In genomic region chr19:40453943-40454342, GRCh38 we compare ENCODE assay signal across 8 cellular contexts. TPM values are rescaled to one million over a fixed set of nuclear protein-coding genes. Genes with fewer than 3 reads are reported as not detected.
DNase-seq lines count a peak whose midpoint lies in the region; ATAC-seq, FAIRE-seq and TF ChIP-seq lines count a peak whose summit lies in the region.
"Not testable (repeated sequence)": the region's sequence is repeated elsewhere in the genome, so short reads cannot be mapped to it uniquely, and the experiment has no call there.
"Had no signal": no experiment of that assay in that cellular context is flagged by ENCODE, and none has a peak within 500 bp of the region (broad histone marks: within the 10 kb centered on the region; RNA-seq: fewer than 3 reads in every experiment).

No MANE protein-coding gene starts in this region.

- not testable (repeated sequence) for H2AFZ ChIP-seq in HepG2 (ENCODE audit: low read length)

- H3K27ac ChIP-seq in RWPE2 (ENCODE audit: poor library complexity, severe bottlenecking), result peak overlapping the region; percentile 47
- H3K27ac ChIP-seq in HepG2 (ENCODE audit: extremely low read length, insufficient read depth, low read length), result not testable (repeated sequence)

- H3K4me2 ChIP-seq in HepG2 (ENCODE audit: low read depth, low read length), result not testable (repeated sequence)

- CTCF ChIA-PET in HepG2 (lab: Yijun Ruan, JAX; ENCODE audit: low intra/inter-chr PET ratio, low total read pairs), result not testable (repeated sequence)

- POLR2A ChIA-PET in HepG2 (lab: Yijun Ruan, JAX), result interaction anchor here (1.4 to 2.4 kb wide), 2 partner anchors 11 kb away, joined by 4 to 10 read pairs; partner anchors contain the start of gene BLVRB

- in situ Hi-C loops in HepG2 (cut with HindIII; ENCODE audit: extremely low pct_ligation_motif_present, low pct_unique_long_range_greater_than_20kb), result not testable (repeated sequence)

- DNase-seq in A172 (ENCODE audit: low spot score) (peak; percentile 27), EH (ENCODE audit: low read depth) (peak; percentile 50), HT1080 (ENCODE audit: low read depth) (peak; percentile 29), amniotic epithelial cell (ENCODE audit: low read depth) (peak; percentile 33)
- DNase-seq in RWPE2 (ENCODE audit: low spot score); HepG2 (ENCODE audit: low spot score): not testable (repeated sequence)

- peak; percentile 63 for ATAC-seq in RWPE2 (ENCODE audit: low read depth)
- peak; percentile 32 for ATAC-seq in esophagus mucosa
- not testable (repeated sequence) for ATAC-seq in HepG2

- TF ChIP-seq RAD21 in HepG2 (CRISPR knock-in tag; IDR thresholded peaks at IDR 0.05), result not testable (repeated sequence)

- 96% methylated on average over 4 of the region's 6 CpGs for whole genome bisulfite sequencing in HepG2 (ENCODE audit: low lambda C conversion rate)

- TF ChIP-seq EP300 in HepG2 (IDR thresholded peaks at IDR 0.05; ENCODE audit: low read depth in 2 of 2, low read length in 2 of 2); HepG2 (CRISPR knock-in tag; IDR thresholded peaks at IDR 0.05; ENCODE audit: borderline replicate concordance): not testable (repeated sequence)

- TF ChIP-seq POLR2A in HepG2 (IDR thresholded peaks at IDR 0.05; ENCODE audit: insufficient read depth in 1 of 2, low read depth in 2 of 2, low read length in 2 of 2), result not testable (repeated sequence)

- not testable (repeated sequence) for H3K27me3 ChIP-seq in RWPE2 (ENCODE audit: insufficient read depth, poor library complexity, severe bottlenecking); HepG2 (ENCODE audit: control insufficient read depth in 1 of 2, insufficient read depth in 2 of 2, low read length in 2 of 2)

- H4K20me1 ChIP-seq in HepG2 (ENCODE audit: insufficient read depth, low read length), result not testable (repeated sequence)

- intact Hi-C loops in HepG2 (cut with micrococcal nuclease; ENCODE audit: unreplicated experiment), result not testable (repeated sequence)

- H3K4me1 ChIP-seq in RWPE2 (ENCODE audit: insufficient read depth, poor library complexity, severe bottlenecking) (peaks cover 10% of the 10 kb centered on the region), HepG2 (ENCODE audit: insufficient read depth, low read length) (peaks cover 19% of the 10 kb centered on the region)

- H3K9me3 ChIP-seq in RWPE2 (ENCODE audit: severe bottlenecking); HepG2 (ENCODE audit: low read length): not testable (repeated sequence)

- not testable (repeated sequence) for FAIRE-seq in HepG2 (lab: Jason Lieb, UNC)

- H3K79me2 ChIP-seq in HepG2 (ENCODE audit: insufficient read depth, low read length), result not testable (repeated sequence)

- BruUV-seq in HepG2 (replicated peaks; lab: Mats Ljungman, UMichigan), result not testable (repeated sequence)

- not testable (repeated sequence) for TF ChIP-seq CTCF in RWPE2 (IDR thresholded peaks at IDR 0.05; ENCODE audit: poor library complexity, severe bottlenecking); HepG2 (CRISPR knock-in tag; IDR thresholded peaks at IDR 0.05)

- H3K36me3 ChIP-seq in RWPE2 (ENCODE audit: low read depth); HepG2 (replicated peaks in 1 of 2; ENCODE audit: control insufficient read depth in 1 of 2, insufficient read depth in 2 of 2, low read length in 2 of 2): not testable (repeated sequence)

- not testable (repeated sequence) for H3K4me3 ChIP-seq in RWPE2 (ENCODE audit: severe bottlenecking); HepG2 (replicated peaks in 1 of 3; ENCODE audit: insufficient read depth in 1 of 3, low read depth in 2 of 3, low read length in 3 of 3)

- H3K9ac ChIP-seq in HepG2 (ENCODE audit: insufficient read depth, low read depth, low read length), result not testable (repeated sequence)

RNA-seq across cellular contexts. Expression of gene SERTAD3, which starts 9.8 kb away (rescaled TPM):
- total RNA-seq in A172 (2014; rRNA removed; shearing (Covaris generic)), result 20.0 and 22.6 TPM in 2 replicates
- total RNA-seq in HT1080 (2014; rRNA removed; shearing (Covaris generic)), result 8.4 and 12.0 TPM in 2 replicates
- 7.7 and 10.2 TPM in 2 replicates for polyA plus RNA-seq in HT1080 (2015; cell fraction: cytosol; rRNA removed)
- 8.3 and 9.0 TPM in 2 replicates for polyA plus RNA-seq in HT1080 (2015; cell fraction: nucleus; rRNA removed)
- total RNA-seq in esophagus mucosa (20.7 TPM), HepG2 (2016; rRNA removed; fragmentation: Illumina TruSeq; extraction: Trizol) (16.9 and 17.8 TPM in 2 replicates)
- total RNA-seq in HepG2 (2016; cell fraction: cytosol; rRNA removed; fragmentation: Illumina TruSeq; extraction: Trizol; ENCODE audit: low read depth), result 14.6 and 17.8 TPM in 2 replicates
- 14.8 and 17.5 TPM in 2 replicates for total RNA-seq in HepG2 (2016; cell fraction: insoluble cytoplasmic fraction; rRNA removed; fragmentation: Illumina TruSeq; extraction: Trizol)
- 22.0 and 25.4 TPM in 2 replicates for total RNA-seq in HepG2 (2016; cell fraction: membrane; rRNA removed; fragmentation: Illumina TruSeq; extraction: Trizol)
- total RNA-seq in HepG2 (2016; cell fraction: nucleus; rRNA removed; fragmentation: Illumina TruSeq; extraction: Trizol), result 6.8 and 9.0 TPM in 2 replicates
- 9.5 and 9.6 TPM in 2 replicates for polyA plus RNA-seq in HepG2 (2011; rRNA removed)
- polyA plus RNA-seq in HepG2 (2011; cell fraction: cytosol; rRNA removed), result 6.9 and 7.9 TPM in 2 replicates
- polyA plus RNA-seq in HepG2 (2011; cell fraction: nucleus; rRNA removed), result 5.9 and 6.5 TPM in 2 replicates
- 6.5 and 7.5 TPM in 2 replicates for polyA plus RNA-seq in HepG2 (2012)
- 3.8 and 4.4 TPM in 2 replicates for polyA plus RNA-seq in HepG2 (2016; cell fraction: cytosol; fragmentation: Illumina TruSeq; extraction: Trizol; ENCODE audit: low read depth)
- 10.8 and 15.2 TPM in 2 replicates for polyA plus RNA-seq in HepG2 (2016; cell fraction: insoluble cytoplasmic fraction; fragmentation: Illumina TruSeq; extraction: Trizol; ENCODE audit: low read depth)
- polyA plus RNA-seq in HepG2 (2016; cell fraction: membrane; fragmentation: Illumina TruSeq; extraction: Trizol; ENCODE audit: low read depth), result 7.3 and 9.1 TPM in 2 replicates
- polyA plus RNA-seq in HepG2 (2016; cell fraction: nucleus; fragmentation: Illumina TruSeq; extraction: Trizol; ENCODE audit: insufficient read depth, low read depth), result 13.4 and 16.1 TPM in 2 replicates
- polyA minus RNA-seq in HepG2 (2011; rRNA and poly(A)+ RNA removed; ENCODE audit: low replicate concordance), result 19.2 and 19.5 TPM in 2 replicates
- 10.9 and 15.7 TPM in 2 replicates for polyA minus RNA-seq in HepG2 (2011; cell fraction: cytosol; rRNA and poly(A)+ RNA removed)
- 5.1 and 5.8 TPM in 2 replicates for polyA minus RNA-seq in HepG2 (2011; cell fraction: nucleus; rRNA and poly(A)+ RNA removed)

RNA-seq across cellular contexts. Expression of gene BLVRB, which starts 11.6 kb away (rescaled TPM):
- total RNA-seq in A172 (2014; rRNA removed; shearing (Covaris generic)), result 327 and 381 TPM in 2 replicates
- 44.5 and 48.3 TPM in 2 replicates for total RNA-seq in HT1080 (2014; rRNA removed; shearing (Covaris generic))
- 40.3 and 48.6 TPM in 2 replicates for polyA plus RNA-seq in HT1080 (2015; cell fraction: cytosol; rRNA removed)
- 30.7 TPM in 2 replicates for polyA plus RNA-seq in HT1080 (2015; cell fraction: nucleus; rRNA removed)
- total RNA-seq in esophagus mucosa, result 119 TPM
- total RNA-seq in HepG2 (2016; rRNA removed; fragmentation: Illumina TruSeq; extraction: Trizol), result 25.9 and 32.7 TPM in 2 replicates
- total RNA-seq in HepG2 (2016; cell fraction: cytosol; rRNA removed; fragmentation: Illumina TruSeq; extraction: Trizol; ENCODE audit: low read depth), result 8.2 and 10.9 TPM in 2 replicates
- 28.3 and 39.1 TPM in 2 replicates for total RNA-seq in HepG2 (2016; cell fraction: insoluble cytoplasmic fraction; rRNA removed; fragmentation: Illumina TruSeq; extraction: Trizol)
- 7.6 and 7.9 TPM in 2 replicates for total RNA-seq in HepG2 (2016; cell fraction: membrane; rRNA removed; fragmentation: Illumina TruSeq; extraction: Trizol)
- total RNA-seq in HepG2 (2016; cell fraction: nucleus; rRNA removed; fragmentation: Illumina TruSeq; extraction: Trizol), result 9.9 and 11.1 TPM in 2 replicates
- 51.4 and 75.9 TPM in 2 replicates for polyA plus RNA-seq in HepG2 (2011; rRNA removed)
- polyA plus RNA-seq in HepG2 (2011; cell fraction: cytosol; rRNA removed), result 66.0 and 107 TPM in 2 replicates
- polyA plus RNA-seq in HepG2 (2011; cell fraction: nucleus; rRNA removed), result 44.9 and 46.6 TPM in 2 replicates
- 39.5 and 39.8 TPM in 2 replicates for polyA plus RNA-seq in HepG2 (2012)
- polyA plus RNA-seq in HepG2 (2016; cell fraction: cytosol; fragmentation: Illumina TruSeq; extraction: Trizol; ENCODE audit: low read depth), result 10.5 and 11.4 TPM in 2 replicates
- polyA plus RNA-seq in HepG2 (2016; cell fraction: insoluble cytoplasmic fraction; fragmentation: Illumina TruSeq; extraction: Trizol; ENCODE audit: low read depth), result 31.5 and 40.3 TPM in 2 replicates
- polyA plus RNA-seq in HepG2 (2016; cell fraction: membrane; fragmentation: Illumina TruSeq; extraction: Trizol; ENCODE audit: low read depth), result 6.6 and 8.8 TPM in 2 replicates
- 18.0 and 18.8 TPM in 2 replicates for polyA plus RNA-seq in HepG2 (2016; cell fraction: nucleus; fragmentation: Illumina TruSeq; extraction: Trizol; ENCODE audit: insufficient read depth, low read depth)
- 42.8 and 149 TPM in 2 replicates for polyA minus RNA-seq in HepG2 (2011; rRNA and poly(A)+ RNA removed; ENCODE audit: low replicate concordance)
- 28.8 and 32.2 TPM in 2 replicates for polyA minus RNA-seq in HepG2 (2011; cell fraction: cytosol; rRNA and poly(A)+ RNA removed)
- polyA minus RNA-seq in HepG2 (2011; cell fraction: nucleus; rRNA and poly(A)+ RNA removed), result 6.0 and 10.4 TPM in 2 replicates

RNA-seq across cellular contexts. Expression of gene SPTBN4, which starts 12.9 kb away (rescaled TPM):
- 2.2 and 2.3 TPM in 2 replicates for total RNA-seq in A172 (2014; rRNA removed; shearing (Covaris generic))
- total RNA-seq in HT1080 (2014; rRNA removed; shearing (Covaris generic)), result 0.23 TPM in 1 of 2 replicates, not detected in the other
- polyA plus RNA-seq in HT1080 (2015; cell fraction: cytosol; rRNA removed), result 0.03 and 0.10 TPM in 2 replicates
- 0.17 and 0.64 TPM in 2 replicates for polyA plus RNA-seq in HT1080 (2015; cell fraction: nucleus; rRNA removed)
- total RNA-seq in esophagus mucosa (0.20 TPM), HepG2 (2016; rRNA removed; fragmentation: Illumina TruSeq; extraction: Trizol) (0.11 TPM in 1 of 2 replicates, not detected in the other)
- total RNA-seq in HepG2 (2016; cell fraction: cytosol; rRNA removed; fragmentation: Illumina TruSeq; extraction: Trizol; ENCODE audit: low read depth), result not detected in 2 replicates
- total RNA-seq in HepG2 (2016; cell fraction: insoluble cytoplasmic fraction; rRNA removed; fragmentation: Illumina TruSeq; extraction: Trizol), result not detected in 2 replicates
- total RNA-seq in HepG2 (2016; cell fraction: membrane; rRNA removed; fragmentation: Illumina TruSeq; extraction: Trizol), result not detected in 2 replicates
- total RNA-seq in HepG2 (2016; cell fraction: nucleus; rRNA removed; fragmentation: Illumina TruSeq; extraction: Trizol), result not detected in 2 replicates
- polyA plus RNA-seq in HepG2 (2011; rRNA removed), result 0.08 and 0.11 TPM in 2 replicates
- polyA plus RNA-seq in HepG2 (2011; cell fraction: cytosol; rRNA removed), result 0.04 and 0.11 TPM in 2 replicates
- polyA plus RNA-seq in HepG2 (2011; cell fraction: nucleus; rRNA removed), result 0.26 and 0.29 TPM in 2 replicates
- polyA plus RNA-seq in HepG2 (2012), result 0.11 TPM in 2 replicates
- polyA plus RNA-seq in HepG2 (2016; cell fraction: cytosol; fragmentation: Illumina TruSeq; extraction: Trizol; ENCODE audit: low read depth), result not detected in 2 replicates
- polyA plus RNA-seq in HepG2 (2016; cell fraction: insoluble cytoplasmic fraction; fragmentation: Illumina TruSeq; extraction: Trizol; ENCODE audit: low read depth), result not detected in 2 replicates
- not detected in 2 replicates for polyA plus RNA-seq in HepG2 (2016; cell fraction: membrane; fragmentation: Illumina TruSeq; extraction: Trizol; ENCODE audit: low read depth)
- polyA plus RNA-seq in HepG2 (2016; cell fraction: nucleus; fragmentation: Illumina TruSeq; extraction: Trizol; ENCODE audit: insufficient read depth, low read depth), result not detected in 2 replicates
- 0.30 and 1.5 TPM in 2 replicates for polyA minus RNA-seq in HepG2 (2011; rRNA and poly(A)+ RNA removed; ENCODE audit: low replicate concordance)
- polyA minus RNA-seq in HepG2 (2011; cell fraction: cytosol; rRNA and poly(A)+ RNA removed), result not detected in 2 replicates
- polyA minus RNA-seq in HepG2 (2011; cell fraction: nucleus; rRNA and poly(A)+ RNA removed), result not detected in 2 replicates
- polyA plus RNA-seq: IgD-negative memory B cell had no signal

RNA-seq across cellular contexts. Expression of gene SERTAD1, which starts 28.2 kb away (rescaled TPM):
- total RNA-seq in A172 (2014; rRNA removed; shearing (Covaris generic)), result 10.2 and 10.3 TPM in 2 replicates
- 9.9 and 13.6 TPM in 2 replicates for total RNA-seq in HT1080 (2014; rRNA removed; shearing (Covaris generic))
- 10.2 and 12.1 TPM in 2 replicates for polyA plus RNA-seq in HT1080 (2015; cell fraction: cytosol; rRNA removed)
- 6.2 and 7.7 TPM in 2 replicates for polyA plus RNA-seq in HT1080 (2015; cell fraction: nucleus; rRNA removed)
- total RNA-seq in esophagus mucosa, result 14.7 TPM
- 4.3 and 4.7 TPM in 2 replicates for total RNA-seq in HepG2 (2016; rRNA removed; fragmentation: Illumina TruSeq; extraction: Trizol)
- 1.8 and 2.1 TPM in 2 replicates for total RNA-seq in HepG2 (2016; cell fraction: cytosol; rRNA removed; fragmentation: Illumina TruSeq; extraction: Trizol; ENCODE audit: low read depth)
- 3.9 and 5.6 TPM in 2 replicates for total RNA-seq in HepG2 (2016; cell fraction: insoluble cytoplasmic fraction; rRNA removed; fragmentation: Illumina TruSeq; extraction: Trizol)
- 3.0 and 3.6 TPM in 2 replicates for total RNA-seq in HepG2 (2016; cell fraction: membrane; rRNA removed; fragmentation: Illumina TruSeq; extraction: Trizol)
- total RNA-seq in HepG2 (2016; cell fraction: nucleus; rRNA removed; fragmentation: Illumina TruSeq; extraction: Trizol), result 1.7 and 1.9 TPM in 2 replicates
- polyA plus RNA-seq in HepG2 (2011; rRNA removed), result 4.5 and 5.0 TPM in 2 replicates
- 5.0 and 7.0 TPM in 2 replicates for polyA plus RNA-seq in HepG2 (2011; cell fraction: cytosol; rRNA removed)
- polyA plus RNA-seq in HepG2 (2011; cell fraction: nucleus; rRNA removed), result 4.0 and 4.5 TPM in 2 replicates
- 1.4 and 1.9 TPM in 2 replicates for polyA plus RNA-seq in HepG2 (2012)
- 0.94 and 1.1 TPM in 2 replicates for polyA plus RNA-seq in HepG2 (2016; cell fraction: cytosol; fragmentation: Illumina TruSeq; extraction: Trizol; ENCODE audit: low read depth)
- polyA plus RNA-seq in HepG2 (2016; cell fraction: insoluble cytoplasmic fraction; fragmentation: Illumina TruSeq; extraction: Trizol; ENCODE audit: low read depth), result 3.6 and 4.1 TPM in 2 replicates
- polyA plus RNA-seq in HepG2 (2016; cell fraction: membrane; fragmentation: Illumina TruSeq; extraction: Trizol; ENCODE audit: low read depth), result 1.5 and 1.7 TPM in 2 replicates
- polyA plus RNA-seq in HepG2 (2016; cell fraction: nucleus; fragmentation: Illumina TruSeq; extraction: Trizol; ENCODE audit: insufficient read depth, low read depth), result 2.5 and 2.7 TPM in 2 replicates
- 2.7 and 5.6 TPM in 2 replicates for polyA minus RNA-seq in HepG2 (2011; rRNA and poly(A)+ RNA removed; ENCODE audit: low replicate concordance)
- 1.1 and 1.2 TPM in 2 replicates for polyA minus RNA-seq in HepG2 (2011; cell fraction: cytosol; rRNA and poly(A)+ RNA removed)
- polyA minus RNA-seq in HepG2 (2011; cell fraction: nucleus; rRNA and poly(A)+ RNA removed), result 1.7 and 2.0 TPM in 2 replicates

RNA-seq across cellular contexts. Expression of gene PRX, which starts 40.8 kb away (rescaled TPM):
- 1.5 and 2.0 TPM in 2 replicates for total RNA-seq in A172 (2014; rRNA removed; shearing (Covaris generic))
- not detected in 2 replicates for total RNA-seq in HT1080 (2014; rRNA removed; shearing (Covaris generic))
- not detected in 2 replicates for polyA plus RNA-seq in HT1080 (2015; cell fraction: cytosol; rRNA removed)
- polyA plus RNA-seq in HT1080 (2015; cell fraction: nucleus; rRNA removed), result not detected in 2 replicates
- total RNA-seq in esophagus mucosa (0.80 TPM), HepG2 (2016; rRNA removed; fragmentation: Illumina TruSeq; extraction: Trizol) (0.46 and 0.66 TPM in 2 replicates)
- not detected in 2 replicates for total RNA-seq in HepG2 (2016; cell fraction: cytosol; rRNA removed; fragmentation: Illumina TruSeq; extraction: Trizol; ENCODE audit: low read depth)
- 0.39 and 0.78 TPM in 2 replicates for total RNA-seq in HepG2 (2016; cell fraction: insoluble cytoplasmic fraction; rRNA removed; fragmentation: Illumina TruSeq; extraction: Trizol)
- 0.03 and 0.12 TPM in 2 replicates for total RNA-seq in HepG2 (2016; cell fraction: membrane; rRNA removed; fragmentation: Illumina TruSeq; extraction: Trizol)
- total RNA-seq in HepG2 (2016; cell fraction: nucleus; rRNA removed; fragmentation: Illumina TruSeq; extraction: Trizol), result 0.38 and 0.40 TPM in 2 replicates
- 0.66 and 0.99 TPM in 2 replicates for polyA plus RNA-seq in HepG2 (2011; rRNA removed)
- 0.79 and 0.94 TPM in 2 replicates for polyA plus RNA-seq in HepG2 (2011; cell fraction: cytosol; rRNA removed)
- 0.76 and 0.99 TPM in 2 replicates for polyA plus RNA-seq in HepG2 (2011; cell fraction: nucleus; rRNA removed)
- polyA plus RNA-seq in HepG2 (2012), result 0.85 and 1.1 TPM in 2 replicates
- not detected in 2 replicates for polyA plus RNA-seq in HepG2 (2016; cell fraction: cytosol; fragmentation: Illumina TruSeq; extraction: Trizol; ENCODE audit: low read depth)
- 0.25 and 0.53 TPM in 2 replicates for polyA plus RNA-seq in HepG2 (2016; cell fraction: insoluble cytoplasmic fraction; fragmentation: Illumina TruSeq; extraction: Trizol; ENCODE audit: low read depth)
- 0.03 and 0.06 TPM in 2 replicates for polyA plus RNA-seq in HepG2 (2016; cell fraction: membrane; fragmentation: Illumina TruSeq; extraction: Trizol; ENCODE audit: low read depth)
- polyA plus RNA-seq in HepG2 (2016; cell fraction: nucleus; fragmentation: Illumina TruSeq; extraction: Trizol; ENCODE audit: insufficient read depth, low read depth), result 1.1 TPM in 2 replicates
- 0.51 and 1.1 TPM in 2 replicates for polyA minus RNA-seq in HepG2 (2011; rRNA and poly(A)+ RNA removed; ENCODE audit: low replicate concordance)
- 0.53 and 0.89 TPM in 2 replicates for polyA minus RNA-seq in HepG2 (2011; cell fraction: cytosol; rRNA and poly(A)+ RNA removed)
- polyA minus RNA-seq in HepG2 (2011; cell fraction: nucleus; rRNA and poly(A)+ RNA removed), result 0.52 and 0.62 TPM in 2 replicates
